Comparison of ENCODE assay signal across 1 cellular context in genomic region chr9:21239917-21240316, GRCh38.
TF ChIP-seq lines count a peak whose summit lies in the region.

Gene IFNA14, minus strand, starts transcription at chr9:21240005. Its CDS starts 70 bp downstream, at chr9:21239935.

TF ChIP-seq in GM12878, 131 proteins besides CTCF, POLR2A, EP300 and RAD21:
- TF ChIP-seq REST (IDR thresholded peaks at IDR 0.05; ENCODE audit: low read depth, low read length) (no peak), EZH2 (IDR thresholded peaks at IDR 0.05; ENCODE audit: borderline replicate concordance, control insufficient read depth, low read depth, low read length) (no peak), PML (IDR thresholded peaks at IDR 0.05; ENCODE audit: low read length) (no peak), USF1 (IDR thresholded peaks at IDR 0.05; ENCODE audit: borderline replicate concordance, extremely low read length, insufficient read depth, low read depth, low read length) (no peak), CHD2 (IDR thresholded peaks at IDR 0.05; ENCODE audit: borderline replicate concordance, low read depth, low read length) (no peak), IRF3 (IDR thresholded peaks at IDR 0.05) (no peak), MEF2B (IDR thresholded peaks at IDR 0.05; ENCODE audit: partially characterized antibody, poor library complexity, severe bottlenecking) (no peak), NKRF (conservative IDR thresholded peaks at IDR 0.05) (no peak), SMARCA5 (IDR thresholded peaks at IDR 0.05) (no peak), ELK1 (IDR thresholded peaks at IDR 0.05; ENCODE audit: low read depth, low read length) (no peak), TARDBP (IDR thresholded peaks at IDR 0.05; ENCODE audit: borderline replicate concordance) (no peak), HCFC1 (IDR thresholded peaks at IDR 0.05; ENCODE audit: low read length) (no peak), ESRRA (IDR thresholded peaks at IDR 0.05; ENCODE audit: low read length) (no peak), ZNF207 (IDR thresholded peaks at IDR 0.05; ENCODE audit: borderline replicate concordance) (no peak), CUX1 (IDR thresholded peaks at IDR 0.05; ENCODE audit: insufficient replicate concordance, low read depth, low read length) (no peak), ETV6 (conservative IDR thresholded peaks at IDR 0.05 in 1 of 2, IDR thresholded peaks at IDR 0.05 in 1 of 2; ENCODE audit: borderline replicate concordance in 1 of 2, low read depth in 1 of 2) (no peak), MAX (IDR thresholded peaks at IDR 0.05; ENCODE audit: low read depth, low read length) (no peak), FOXM1 (IDR thresholded peaks at IDR 0.05; ENCODE audit: low read depth, low read length) (no peak), ZNF384 (IDR thresholded peaks at IDR 0.05; ENCODE audit: borderline replicate concordance, low read depth, low read length) (no peak), GABPA (IDR thresholded peaks at IDR 0.05; ENCODE audit: low read depth) (no peak)
